ENCODE assay signal across 22 cellular contexts in genomic region chr12:73815072-73815660, GRCh38.
DNase-seq lines count a peak whose midpoint lies in the region; ATAC-seq and TF ChIP-seq lines count a peak whose summit lies in the region.
"Had no signal": no experiment of that assay in that cellular context is flagged by ENCODE, and none has a peak within 500 bp of the region (broad histone marks: within the 10 kb centered on the region; RNA-seq: fewer than 3 reads in every experiment).

No MANE protein-coding gene starts in this region.

- H2BK5ac ChIP-seq in mesendoderm (ENCODE audit: low read length) = peak overlapping the region; percentile 2

- no peak overlapping the region for H3K9ac ChIP-seq in mesendoderm (ENCODE audit: low read length)

- ATAC-seq in GM23338 (no peak), WTC11 (peak; percentile 78), GM18909 (IDR thresholded peaks at IDR 0.05; ENCODE audit: poor library complexity, unreplicated experiment) (no peak), psoas muscle (no peak)
- ATAC-seq: K562 had no signal

- H3F3A ChIP-seq in GM23338 (replicated peaks; ENCODE audit: low read depth) = no peaks in the 10 kb centered on the region

- no peak overlapping the region for H4K8ac ChIP-seq in mesendoderm (ENCODE audit: low read depth, low read length)

- H3K4me3 Mint-ChIP-seq in GM23338 (no peak overlapping the region), WTC11 (no peak overlapping the region)
- H3K4me3 Mint-ChIP-seq: CD8-positive, alpha-beta memory T cell had no signal

- no peak overlapping the region for H3K27ac Mint-ChIP-seq in GM23338
- H3K27ac Mint-ChIP-seq in WTC11 = no peak overlapping the region
- H3K27ac Mint-ChIP-seq: CD4-positive, CD25-positive, alpha-beta regulatory T cell; CD8-positive, alpha-beta memory T cell had no signal

- TF ChIP-seq CTCF in GM23338 (conservative IDR thresholded peaks at IDR 0.05; ENCODE audit: low read depth in 2 of 2) (no peak), WTC11 (IDR thresholded peaks at IDR 0.05) (no peak), retinal pigment epithelial cell (conservative IDR thresholded peaks at IDR 0.05; ENCODE audit: low read depth, low read length) (no peak), psoas muscle (IDR thresholded peaks at IDR 0.05) (no peak)

- no peak overlapping the region for H3K23ac ChIP-seq in mesendoderm (ENCODE audit: low read length)

- intact Hi-C loops in psoas muscle (cut with DNase I) = no loop called here

- no peak overlapping the region for H3K18ac ChIP-seq in mesendoderm (ENCODE audit: low read length)

- H3K9me2 ChIP-seq in GM23338 (ENCODE audit: insufficient read depth) = peaks cover 3% of the 10 kb centered on the region; the same call in 1 of the 2 replicates

- H3K9me3 Mint-ChIP-seq in GM23338 = 0 out of 3 replicates have a peak, but pooled peaks cover under 1% of the 10 kb centered on the region
- H3K9me3 Mint-ChIP-seq in WTC11 = peaks cover under 1% of the 10 kb centered on the region

- no peaks in the 10 kb centered on the region for H3K9me3 ChIP-seq in psoas muscle
- H3K9me3 ChIP-seq: BE2C had no signal

- no peak overlapping the region for H2BK120ac ChIP-seq in mesendoderm (ENCODE audit: low read depth, low read length)

- no peak overlapping the region for H3K56ac ChIP-seq in mesendoderm (ENCODE audit: low read length)

- no peaks in the 10 kb centered on the region for H3K79me1 ChIP-seq in mesendoderm (ENCODE audit: low read length)

- POLR2A ChIA-PET in WTC11 (lab: Charles Lee) = no interaction called here

- H4K20me1 ChIP-seq in GM23338 (replicated peaks; ENCODE audit: insufficient read depth) = no peaks in the 10 kb centered on the region

- H3K27me3 Mint-ChIP-seq in GM23338 (ENCODE audit: insufficient read depth, low read depth, poor library complexity) (no peaks in the 10 kb centered on the region), WTC11 (ENCODE audit: low read depth) (no peaks in the 10 kb centered on the region)
- H3K27me3 Mint-ChIP-seq: CD8-positive, alpha-beta memory T cell had no signal

- H3K4ac ChIP-seq in mesendoderm (ENCODE audit: low read depth, low read length) = no peak overlapping the region

- peaks cover under 1% of the 10 kb centered on the region; the same call in 2 of the 3 replicates for H3K36me3 Mint-ChIP-seq in GM23338 (ENCODE audit: low read depth)
- H3K36me3 Mint-ChIP-seq in WTC11 = peaks cover under 1% of the 10 kb centered on the region; the same call in 1 of the 2 replicates
- H3K36me3 Mint-ChIP-seq: CD4-positive, CD25-positive, alpha-beta regulatory T cell; CD8-positive, alpha-beta memory T cell had no signal

- DNase-seq in GM23338 (ENCODE audit: low spot score) (peak; percentile 2), WTC11 (ENCODE audit: low spot score) (no peak), mesendoderm (peak; percentile 80), retinal pigment epithelial cell (ENCODE audit: low read depth) (peak; percentile 32), NCI-H748 treated with DMSO at 0.1 percent for 48 hours (lab: John Stamatoyannopoulos, UW) (no peak), NCI-H1092 treated with DMSO at 0.1 percent for 48 hours (lab: John Stamatoyannopoulos, UW) (no peak), psoas muscle (no peak)
- DNase-seq: ACHN; BE2C; C1 segment of cervical spinal cord; CD4-positive, CD25-positive, alpha-beta regulatory T cell; CD8-positive, alpha-beta memory T cell; COR-L47; DMS 273 treated with DMSO at 0.1 percent for 48 hours; DMS53; DND-41; EL; HCEC 1CT; IMR-90 had no signal

- 0 out of 2 replicates have a peak overlapping the region, but pooled peaks have one; percentile 11 for H2AFZ ChIP-seq in GM23338

- H3K4me1 Mint-ChIP-seq in GM23338 (peaks cover 10% of the 10 kb centered on the region; the same call in 2 of the 3 replicates), WTC11 (peaks cover 12% of the 10 kb centered on the region)
- H3K4me1 Mint-ChIP-seq: CD4-positive, CD25-positive, alpha-beta regulatory T cell; CD8-positive, alpha-beta memory T cell had no signal

- H3K27ac ChIP-seq in GM23338 (ENCODE audit: low read depth) (no peak overlapping the region), mesendoderm (ENCODE audit: low read depth, low read length) (peak overlapping the region; percentile 53), psoas muscle (no peak overlapping the region)
- H3K27ac ChIP-seq: HL-60 had no signal

- no peaks in the 10 kb centered on the region for H3K4me1 ChIP-seq in GM23338 (ENCODE audit: insufficient read depth)
- H3K4me1 ChIP-seq in mesendoderm (ENCODE audit: control insufficient read depth, low read depth, low read length) = peaks cover 5% of the 10 kb centered on the region
- H3K4me1 ChIP-seq in psoas muscle = no peaks in the 10 kb centered on the region
- H3K4me1 ChIP-seq: BE2C had no signal

- H2BK15ac ChIP-seq in mesendoderm (replicated peaks; ENCODE audit: low read depth) = no peak overlapping the region

- no peak overlapping the region for H2AK5ac ChIP-seq in mesendoderm (ENCODE audit: low read length)

- CTCF ChIA-PET in WTC11 (lab: Charles Lee) = interaction anchor here (1.1 kb wide), 1 partner anchor 1217 kb away, joined by 3 read pairs; no protein-coding TSS in a partner anchor

- no peaks in the 10 kb centered on the region for H3K36me3 ChIP-seq in GM23338 (ENCODE audit: insufficient read depth)
- H3K36me3 ChIP-seq in mesendoderm (ENCODE audit: control insufficient read depth, insufficient read depth, low read length) = no peaks in the 10 kb centered on the region
- no peaks in the 10 kb centered on the region for H3K36me3 ChIP-seq in psoas muscle (ENCODE audit: insufficient read depth in 1 of 2, low read depth in 1 of 2)
- H3K36me3 ChIP-seq: BE2C had no signal

- H3K79me2 ChIP-seq in GM23338 (replicated peaks; ENCODE audit: insufficient read depth) = no peaks in the 10 kb centered on the region
- H3K79me2 ChIP-seq in mesendoderm (ENCODE audit: control insufficient read depth, insufficient read depth, low read length) = no peaks in the 10 kb centered on the region

- H3K27me3 ChIP-seq in GM23338 (ENCODE audit: insufficient read depth) = no peaks in the 10 kb centered on the region
- H3K27me3 ChIP-seq in mesendoderm (ENCODE audit: insufficient read depth, low read length, poor library complexity) = no peaks in the 10 kb centered on the region
- H3K27me3 ChIP-seq in psoas muscle (ENCODE audit: insufficient read depth in 3 of 3, low read length in 2 of 3) = no peaks in the 10 kb centered on the region
- H3K27me3 ChIP-seq: BE2C had no signal

- H4K5ac ChIP-seq in mesendoderm (ENCODE audit: low read length) = no peak overlapping the region

- H3K4me2 ChIP-seq in GM23338 (no peak overlapping the region), mesendoderm (ENCODE audit: low read length) (no peak overlapping the region)

- no peak overlapping the region for H3K4me3 ChIP-seq in GM23338
- no peak overlapping the region for H3K4me3 ChIP-seq in mesendoderm (ENCODE audit: low read length)
- H3K4me3 ChIP-seq in retinal pigment epithelial cell (ENCODE audit: low read length) = no peak overlapping the region
- H3K4me3 ChIP-seq in psoas muscle = no peak overlapping the region
- H3K4me3 ChIP-seq: K562 had no signal

- no CpG with 5 or more reads among the region's 4 CpGs for WGBS in mesendoderm (ENCODE audit: extremely low coverage, insufficient coverage, low lambda C conversion rate)
- 65 to 70% (median 66%) methylated on average over 4 of the region's 4 CpGs for WGBS in psoas muscle, 3 donors

TF ChIP-seq in GM23338, 12 proteins besides CTCF, POLR2A, EP300 and RAD21 (continues in another document):
- no peak for TF ChIP-seq POLR2AphosphoS5 (IDR thresholded peaks at IDR 0.05; ENCODE audit: low read depth)

TF ChIP-seq in WTC11, 78 proteins besides CTCF, POLR2A, EP300 and RAD21:
- TF ChIP-seq FOXJ3 (CRISPR knock-in tag; IDR thresholded peaks at IDR 0.05; ENCODE audit: borderline replicate concordance) (no peak), JAZF1 (CRISPR knock-in tag; IDR thresholded peaks at IDR 0.05) (no peak), ATF6 (CRISPR knock-in tag; IDR thresholded peaks at IDR 0.05) (no peak), ZNF121 (CRISPR knock-in tag; IDR thresholded peaks at IDR 0.05) (no peak), FOXK1 (CRISPR knock-in tag; IDR thresholded peaks at IDR 0.05) (no peak)

Comparison
In these comparisons a context has a peak if more than half of its experiments do, and no peak if none do; other contexts are left out.
1. DNase-seq: peak in GM23338 (single experiment), mesendoderm (single experiment) and retinal pigment epithelial cell (single experiment); none in WTC11 (single experiment), NCI-H748 treated with DMSO at 0.1 percent for 48 hours (single experiment), NCI-H1092 treated with DMSO at 0.1 percent for 48 hours (single experiment) and psoas muscle (0 of 2).